8 cellular contexts compared by ENCODE assay signal in the genomic region with DNA sequence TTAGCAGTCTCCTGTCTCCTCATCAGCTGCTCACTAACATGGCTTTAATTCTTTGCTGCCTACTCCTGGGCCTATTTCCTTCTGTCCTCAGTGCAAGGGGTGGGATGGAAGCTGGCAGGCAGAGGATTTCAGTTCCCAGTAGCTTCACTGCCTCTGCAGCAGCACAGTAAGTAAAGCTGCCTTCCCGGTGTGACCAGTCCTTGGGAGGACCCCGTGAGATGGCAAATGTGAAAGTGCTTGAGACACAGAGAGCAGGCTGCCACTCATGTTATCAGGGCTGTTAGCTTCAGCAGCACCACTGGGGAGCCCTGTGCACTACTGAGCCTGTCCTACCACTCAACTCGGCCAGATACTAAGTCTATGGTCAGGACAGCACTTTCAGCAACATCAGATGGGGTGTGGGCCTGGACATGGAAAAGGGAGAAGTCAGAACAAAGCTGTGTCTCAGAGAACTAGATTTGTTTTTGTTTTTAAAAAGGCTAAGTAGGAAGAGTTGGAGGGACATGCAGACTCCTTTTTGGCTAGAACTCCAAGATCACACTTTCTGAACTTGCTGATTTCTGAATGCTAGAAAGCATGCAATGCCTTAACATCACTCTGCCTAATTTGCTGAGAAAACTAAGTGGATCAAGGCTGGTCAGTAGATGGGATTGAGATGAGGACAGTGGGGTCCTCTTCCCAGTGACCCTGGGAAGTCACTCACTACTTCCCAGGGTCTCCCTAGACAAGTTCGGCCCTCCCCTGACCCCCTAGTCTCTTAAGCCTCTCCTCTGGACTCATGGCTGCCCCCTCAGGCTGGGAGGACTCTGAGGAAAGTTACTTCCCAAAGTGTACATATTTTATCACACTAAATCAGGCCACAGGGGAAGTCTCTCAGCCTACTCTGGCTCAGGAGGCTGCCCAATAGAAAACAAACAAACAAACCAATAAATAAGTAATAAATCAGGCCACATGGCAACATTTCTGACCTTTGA. TPM values are rescaled to one million over a fixed set of nuclear protein-coding genes. Genes with fewer than 3 reads are reported as not detected.
DNase-seq lines count a peak whose midpoint lies in the region; ATAC-seq, FAIRE-seq and TF ChIP-seq lines count a peak whose summit lies in the region.

No MANE protein-coding gene starts in this region.

- peak overlapping the region; percentile 79 for H3K4me3 ChIP-seq in AG09309 (ENCODE audit: control insufficient read depth, low read depth, low read length)
- peak overlapping the region; percentile 54 for H3K4me3 ChIP-seq in NT2/D1 (ENCODE audit: insufficient read length, low read depth)
- peak overlapping the region; percentile 58 to 75 for H3K4me3 ChIP-seq in right atrium auricular region

- FAIRE-seq in GM19239 (lab: Jason Lieb, UNC) = peak; percentile 74

- DNase-seq in AG09309 (ENCODE audit: low read depth) = no peak
- peak; percentile 55 for DNase-seq in GM19239 (ENCODE audit: insufficient read length, low spot score)
- DNase-seq in NT2/D1 (ENCODE audit: low read depth, low spot score) = no peak
- DNase-seq in activated naive CD4-positive, alpha-beta T cell treated with anti-CD3 and anti-CD28 coated beads, Interleukin-2, amount 50 U/mL, for 72 hours (ENCODE audit: low spot score in 2 of 2) = peak in 1 of 2 donors; percentile 27
- DNase-seq in right atrium auricular region (ENCODE audit: low spot score) = peak; percentile 61
- DNase-seq in retina = peak; percentile 52
- no peak for DNase-seq in NCI-H1105 (lab: John Stamatoyannopoulos, UW)

- no peaks in the 10 kb centered on the region for H3K9me3 Mint-ChIP-seq in activated naive CD4-positive, alpha-beta T cell treated with anti-CD3 and anti-CD28 coated beads, Interleukin-2, amount 50 U/mL, for 72 hours

- peak overlapping the region; percentile 86 to 92 for H3K27ac ChIP-seq in right atrium auricular region

- H3K27me3 ChIP-seq in NT2/D1 (ENCODE audit: insufficient read depth, insufficient read length) (peaks cover 5% of the 10 kb centered on the region), right atrium auricular region (no peaks in the 10 kb centered on the region)

- H3K9ac ChIP-seq in NT2/D1 (ENCODE audit: insufficient read length, low read depth) = peak overlapping the region; percentile 87

- peaks cover 4% of the 10 kb centered on the region for H3K36me3 ChIP-seq in NT2/D1 (ENCODE audit: insufficient read depth, insufficient read length, low read length)
- no peaks in the 10 kb centered on the region for H3K36me3 ChIP-seq in right atrium auricular region

- peaks cover 9% of the 10 kb centered on the region for H3K4me1 ChIP-seq in NT2/D1 (ENCODE audit: insufficient read depth, insufficient read length)
- peaks cover 0 to 44% of the 10 kb centered on the region in 2 donors for H3K4me1 ChIP-seq in right atrium auricular region

- H3K27ac Mint-ChIP-seq in activated naive CD4-positive, alpha-beta T cell treated with anti-CD3 and anti-CD28 coated beads, Interleukin-2, amount 50 U/mL, for 72 hours = no peak overlapping the region

- H3K36me3 Mint-ChIP-seq in activated naive CD4-positive, alpha-beta T cell treated with anti-CD3 and anti-CD28 coated beads, Interleukin-2, amount 50 U/mL, for 72 hours = no peaks in the 10 kb centered on the region

- H3K9me3 ChIP-seq in NT2/D1 (ENCODE audit: insufficient read depth, low read length) = no peaks in the 10 kb centered on the region; the same call in 1 of the 2 replicates
- no peaks in the 10 kb centered on the region for H3K9me3 ChIP-seq in right atrium auricular region

- TF ChIP-seq CTCF in AG09309 (IDR thresholded peaks at IDR 0.05; ENCODE audit: control insufficient read depth, insufficient read depth, low read depth, low read length, missing control alignments) = no peak
- no peak for TF ChIP-seq CTCF in right atrium auricular region (IDR thresholded peaks at IDR 0.05)

- peak; percentile 26 to 41 for ATAC-seq in activated naive CD4-positive, alpha-beta T cell treated with anti-CD3 and anti-CD28 coated beads, Interleukin-2, amount 50 U/mL, for 72 hours
- ATAC-seq in HG02840 (IDR thresholded peaks at IDR 0.05; ENCODE audit: low FRiP score, unreplicated experiment) = no peak

RNA-seq across cellular contexts. Expression of gene ACSF2, which starts 1.1 kb away (rescaled TPM):
- total RNA-seq in activated naive CD4-positive, alpha-beta T cell treated with anti-CD3 and anti-CD28 coated beads, Interleukin-2, amount 50 U/mL, for 72 hours = 10 to 100 TPM; 23.6 to 27.3 TPM
- total RNA-seq in right atrium auricular region = 10 to 100 TPM; 22.2 to 42.6 TPM

RNA-seq across cellular contexts. Expression of gene LRRC59, which starts 29.8 kb away (rescaled TPM):
- 10 to 100 TPM; 40.3 to 66.7 TPM for total RNA-seq in activated naive CD4-positive, alpha-beta T cell treated with anti-CD3 and anti-CD28 coated beads, Interleukin-2, amount 50 U/mL, for 72 hours
- 10 to 100 TPM; 31.7 to 50.6 TPM for total RNA-seq in right atrium auricular region

RNA-seq across cellular contexts. Expression of gene CHAD, which starts 41.6 kb away (rescaled TPM):
- not detected for total RNA-seq in activated naive CD4-positive, alpha-beta T cell treated with anti-CD3 and anti-CD28 coated beads, Interleukin-2, amount 50 U/mL, for 72 hours
- under 1 TPM in 1 of 2 donors, not detected in 1; 0.70 TPM for total RNA-seq in right atrium auricular region

RNA-seq across cellular contexts. Expression of gene RSAD1, which starts 51.6 kb away (rescaled TPM):
- 10 to 100 TPM; 24.4 to 51.0 TPM for total RNA-seq in activated naive CD4-positive, alpha-beta T cell treated with anti-CD3 and anti-CD28 coated beads, Interleukin-2, amount 50 U/mL, for 72 hours
- total RNA-seq in right atrium auricular region = 10 to 100 TPM; 19.1 to 19.3 TPM

RNA-seq across cellular contexts. Expression of gene EME1, which starts 54.1 kb away (rescaled TPM):
- 100 to 1,000 TPM in 1 of 2 donors, 10 to 100 TPM in 1; 45.9 to 101 TPM for total RNA-seq in activated naive CD4-positive, alpha-beta T cell treated with anti-CD3 and anti-CD28 coated beads, Interleukin-2, amount 50 U/mL, for 72 hours
- total RNA-seq in right atrium auricular region = under 1 TPM in 1 of 2 donors, not detected in 1; 0.33 TPM

Comparison
In these comparisons a context has a peak if more than half of its experiments do, and no peak if none do; other contexts are left out.
1. DNase-seq: peak in GM19239 (single experiment), right atrium auricular region (single experiment) and retina (single experiment); none in AG09309 (single experiment), NT2/D1 (single experiment) and NCI-H1105 (single experiment).
2. Peak in every context shown above with its lines, with median percentiles within 50 percentile points of each other: H3K4me3 ChIP-seq.